17 cellular contexts compared by ENCODE assay signal in the genomic region with DNA sequence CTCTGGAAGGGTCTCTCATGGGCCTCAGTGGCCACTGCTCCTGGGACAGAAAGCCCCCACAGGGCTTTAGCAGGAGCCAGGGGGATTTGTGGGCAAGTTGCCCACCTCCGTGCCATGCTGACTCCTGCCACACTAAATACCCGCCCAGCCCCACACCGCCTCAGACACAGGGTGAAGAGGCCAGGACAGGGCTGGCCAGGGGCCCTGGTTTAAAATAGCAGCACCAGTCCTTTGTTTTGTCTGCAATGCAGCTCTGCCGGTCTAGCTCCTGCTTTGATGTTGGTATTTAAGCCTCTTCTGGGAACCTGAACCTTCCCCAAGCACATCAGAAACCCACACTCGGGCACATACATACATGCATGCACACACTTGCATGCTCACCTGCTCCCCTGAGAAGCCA.
"Had no signal": no experiment of that assay in that cellular context is flagged by ENCODE, and none has a peak within 500 bp of the region (broad histone marks: within the 10 kb centered on the region; RNA-seq: fewer than 3 reads in every experiment).

No MANE protein-coding gene starts in this region.

- H3K27me3 ChIP-seq: brain microvascular endothelial cell, sigmoid colon, tibial artery had no signal

- H3K9me3 ChIP-seq: prostate gland, tibial artery had no signal

- H3K27ac ChIP-seq: brain microvascular endothelial cell, prostate gland, tibial artery had no signal

- ATAC-seq: activated CD8-positive, alpha-beta T cell treated with anti-CD3 and anti-CD28 coated beads for 36 hours; left lobe of liver; naive thymus-derived CD8-positive, alpha-beta T cell had no signal

- H3K4me3 ChIP-seq: prostate gland, sigmoid colon, tibial artery had no signal

- H3K4me1 ChIP-seq: prostate gland, tibial artery had no signal

- DNase-seq: activated B cell treated with CpG ODN at 0.5 μM for 24 hours; activated CD4-positive, alpha-beta T cell treated with anti-CD3 and anti-CD28 coated beads for 48 hours; activated CD8-positive, alpha-beta T cell treated with anti-CD3 and anti-CD28 coated beads for 36 hours; activated gamma-delta T cell; activated T-cell treated with anti-CD3 and anti-CD28 coated beads, Interleukin-2, amount 50 U/mL, for 48 hours; amniotic stem cell; brain microvascular endothelial cell; cerebellar nuclear complex; effector memory CD4-positive, alpha-beta T cell; head of caudate nucleus; naive thymus-derived CD8-positive, alpha-beta T cell; nucleus accumbens; sigmoid colon; stimulated activated CD4-positive, alpha-beta T cell treated with anti-CD3 and anti-CD28 coated beads, Interleukin-1b, Interleukin-23, amount 100 ng/mL, for 48 hours; tibial artery had no signal

- H3K36me3 ChIP-seq: brain microvascular endothelial cell, prostate gland, sigmoid colon had no signal
